ENCODE assay signal across 12 cellular contexts in genomic region chr7:137936509-137937201, GRCh38.
DNase-seq lines count a peak whose midpoint lies in the region; ATAC-seq, FAIRE-seq and TF ChIP-seq lines count a peak whose summit lies in the region.
"Had no signal": no experiment of that assay in that cellular context is flagged by ENCODE, and none has a peak within 500 bp of the region (broad histone marks: within the 10 kb centered on the region; RNA-seq: fewer than 3 reads in every experiment).

No MANE protein-coding gene starts in this region.

- peaks cover 21% of the 10 kb centered on the region for H3K36me3 Mint-ChIP-seq in T-cell

- peak overlapping the region; percentile 75 for H3K27ac ChIP-seq in lower lobe of right lung
- peak overlapping the region; percentile 75 to 85 for H3K27ac ChIP-seq in small intestine (ENCODE audit: low read depth in 1 of 2, low read length in 1 of 2)
- H3K27ac ChIP-seq: 22Rv1 had no signal

- CTCF ChIA-PET in T-cell (lab: Charles Lee), result interaction anchor here (0.8 to 0.9 kb wide), 2 partner anchors 34 to 65 kb away, joined by 3 read pairs; partner anchors contain the start of gene CREB3L2 (in 1 of the 2)

- H3K27me3 Mint-ChIP-seq in T-cell, result no peaks in the 10 kb centered on the region

- ATAC-seq in T-cell (replicated peaks in 1 of 4), result no peak
- no peak for ATAC-seq in lower lobe of right lung
- no peak for ATAC-seq in GM19351 (IDR thresholded peaks at IDR 0.05; ENCODE audit: unreplicated experiment)

- DNase-seq in NCI-H82 (lab: John Stamatoyannopoulos, UW) (peak; percentile 5), NCI-H82 treated with DMSO at 0.1 percent for 48 hours (lab: John Stamatoyannopoulos, UW; ENCODE audit: unreplicated experiment) (no peak), T-cell (no peak), lower lobe of right lung (no peak), small intestine (no peak), DMS53 (lab: John Stamatoyannopoulos, UW) (no peak), NOMO-1 treated with DMSO at 0.1 percent for 48 hours (lab: John Stamatoyannopoulos, UW; ENCODE audit: unreplicated experiment) (no peak)
- DNase-seq: NCI-H526 had no signal

- H3K9me3 Mint-ChIP-seq in T-cell, result no peaks in the 10 kb centered on the region

- H3K4me1 Mint-ChIP-seq in T-cell, result peaks cover 45 to 47% (median 46%) of the 10 kb centered on the region in 3 donors

- peak overlapping the region; percentile 93 to 99 for H3K27ac Mint-ChIP-seq in T-cell

- no peak for FAIRE-seq in small intestine (lab: Jason Lieb, UNC)
- FAIRE-seq: colon, H1 had no signal

- H3K9me3 ChIP-seq in lower lobe of right lung, result no peaks in the 10 kb centered on the region
- H3K9me3 ChIP-seq in small intestine (ENCODE audit: control insufficient read depth, low read depth), result no peaks in the 10 kb centered on the region

- WGBS in small intestine, 3 donors, result 69 to 71% (median 71%) methylated on average over 9 of the region's 9 CpGs

- intact Hi-C loops in lower lobe of right lung (cut with DNase I), result no loop called here

- TF ChIP-seq CTCF in lower lobe of right lung (IDR thresholded peaks at IDR 0.05), result no peak

- H3K27me3 ChIP-seq in lower lobe of right lung (ENCODE audit: low read depth), result no peaks in the 10 kb centered on the region
- H3K27me3 ChIP-seq in small intestine (ENCODE audit: control insufficient read depth in 2 of 2, insufficient read depth in 2 of 2, low read length in 2 of 2), result no peaks in the 10 kb centered on the region

- peak overlapping the region in 1 of 3 donors; percentile 80 for H3K4me3 Mint-ChIP-seq in T-cell

- H3K36me3 ChIP-seq in lower lobe of right lung, result no peaks in the 10 kb centered on the region
- H3K36me3 ChIP-seq in small intestine (ENCODE audit: control insufficient read depth in 2 of 2, insufficient read depth in 2 of 2, low read length in 2 of 2), result no peaks in the 10 kb centered on the region

- peaks cover 69% of the 10 kb centered on the region for H3K4me1 ChIP-seq in lower lobe of right lung
- peaks cover 26 to 42% of the 10 kb centered on the region in 2 donors for H3K4me1 ChIP-seq in small intestine (ENCODE audit: control insufficient read depth in 2 of 2, insufficient read depth in 1 of 2, low read depth in 1 of 2, low read length in 1 of 2)

- H3K4me3 ChIP-seq in lower lobe of right lung (no peak overlapping the region), small intestine (ENCODE audit: low read depth in 1 of 2, low read length in 2 of 2) (no peak overlapping the region)

- POLR2A ChIA-PET in T-cell (lab: Charles Lee), result no interaction called here
